ENCODE assay signal across 17 cellular contexts in the genomic region with DNA sequence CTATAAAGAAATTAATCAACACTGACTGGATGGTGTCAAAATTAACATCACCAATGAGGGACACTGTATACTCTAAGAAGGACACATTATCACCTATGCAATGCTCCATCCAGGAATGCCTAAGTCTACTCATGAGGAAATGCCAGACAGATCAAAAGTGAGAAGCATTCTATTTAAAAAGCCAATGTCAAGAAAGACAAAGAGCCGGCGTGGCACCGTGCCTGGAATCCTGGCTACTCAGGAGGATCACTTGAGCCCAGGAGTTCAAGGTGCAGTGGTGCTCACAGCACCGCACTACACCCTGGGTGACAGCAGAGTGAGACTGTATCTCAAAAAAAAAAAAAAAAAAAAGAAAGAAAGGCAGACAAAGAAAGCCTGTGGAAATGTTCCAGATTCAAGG. TPM values are rescaled to one million over a fixed set of nuclear protein-coding genes. Genes with fewer than 3 reads are reported as not detected.
DNase-seq lines count a peak whose midpoint lies in the region; ATAC-seq, FAIRE-seq and TF ChIP-seq lines count a peak whose summit lies in the region.
"Had no signal": no experiment of that assay in that cellular context is flagged by ENCODE, and none has a peak within 500 bp of the region (broad histone marks: within the 10 kb centered on the region; RNA-seq: fewer than 3 reads in every experiment).

No MANE protein-coding gene starts in this region.

- peak overlapping the region; percentile 52 for H3K27ac Mint-ChIP-seq in MCF 10A (ENCODE audit: low read depth, unreplicated experiment)
- H3K27ac Mint-ChIP-seq: T-helper 1 cell treated with Interleukin-12 subunit alpha and Interleukin-12 subunit beta and Interleukin-4 antibody, amounts not matched to agents 30 μg/mL and 1 μg/mL, for 36 hours had no signal

- no peaks in the 10 kb centered on the region for H3K9me3 Mint-ChIP-seq in MCF 10A (ENCODE audit: unreplicated experiment)
- H3K9me3 Mint-ChIP-seq: effector memory CD8-positive, alpha-beta T cell; T-helper 1 cell treated with Interleukin-12 subunit alpha and Interleukin-12 subunit beta and Interleukin-4 antibody, amounts not matched to agents 30 μg/mL and 1 μg/mL, for 36 hours had no signal

- no peaks in the 10 kb centered on the region for H3K27me3 Mint-ChIP-seq in MCF 10A (ENCODE audit: insufficient read depth, unreplicated experiment)
- H3K27me3 Mint-ChIP-seq: effector memory CD8-positive, alpha-beta T cell had no signal

- no peak for FAIRE-seq in HepG2 (lab: Jason Lieb, UNC)
- FAIRE-seq: A204.1 had no signal

- TF ChIP-seq EP300 in HepG2 (IDR thresholded peaks at IDR 0.05; ENCODE audit: low read depth in 2 of 2, low read length in 2 of 2) (no peak), HepG2 (CRISPR knock-in tag; IDR thresholded peaks at IDR 0.05; ENCODE audit: borderline replicate concordance) (no peak)

- BruUV-seq in MCF 10A (replicated peaks; lab: Mats Ljungman, UMichigan), result no TSS peak
- BruUV-seq in HepG2 (replicated peaks; lab: Mats Ljungman, UMichigan), result no TSS peak

- H3K36me3 ChIP-seq in cardiac muscle cell, result no peaks in the 10 kb centered on the region
- H3K36me3 ChIP-seq in HepG2 (replicated peaks in 1 of 2; ENCODE audit: control insufficient read depth in 1 of 2, insufficient read depth in 2 of 2, low read length in 2 of 2), result 0 out of 5 replicates have a peak, but pooled peaks cover 0 to 5% of the 10 kb centered on the region in 2 experiments
- H3K36me3 ChIP-seq: ascending aorta, MG63, neutrophil had no signal

- H3K9me3 ChIP-seq in cardiac muscle cell (ENCODE audit: low read depth) (no peaks in the 10 kb centered on the region), HepG2 (ENCODE audit: low read length) (no peaks in the 10 kb centered on the region)
- H3K9me3 ChIP-seq: ascending aorta, MG63, neutrophil, suprapubic skin had no signal

- TF ChIP-seq POLR2A in HepG2 (IDR thresholded peaks at IDR 0.05; ENCODE audit: insufficient read depth in 1 of 2, low read depth in 2 of 2, low read length in 2 of 2), result no peak

- H3K79me2 ChIP-seq in HepG2 (ENCODE audit: insufficient read depth, low read length), result no peaks in the 10 kb centered on the region

- TF ChIP-seq CTCF in cardiac muscle cell (IDR thresholded peaks at IDR 0.05; ENCODE audit: low read depth, low read length), result no peak
- no peak for TF ChIP-seq CTCF in MCF 10A (IDR thresholded peaks at IDR 0.05; ENCODE audit: unreplicated experiment)
- TF ChIP-seq CTCF in HepG2 (CRISPR knock-in tag; IDR thresholded peaks at IDR 0.05), result no peak

- H3K27ac ChIP-seq in cardiac muscle cell, result peak overlapping the region; percentile 26
- no peak overlapping the region for H3K27ac ChIP-seq in HepG2 (ENCODE audit: extremely low read length, insufficient read depth, low read length)
- H3K27ac ChIP-seq: ascending aorta, neutrophil, suprapubic skin had no signal

- H3K36me3 Mint-ChIP-seq in MCF 10A (ENCODE audit: insufficient read depth, unreplicated experiment), result peaks cover 15% of the 10 kb centered on the region

- H3K4me1 Mint-ChIP-seq in MCF 10A (ENCODE audit: insufficient read depth, unreplicated experiment), result peaks cover 21% of the 10 kb centered on the region

- WGBS in HepG2 (ENCODE audit: low lambda C conversion rate), result 46% methylated on average over 4 of the region's 4 CpGs

- H3K4me3 ChIP-seq in cardiac muscle cell (no peak overlapping the region), HepG2 (replicated peaks in 1 of 3; ENCODE audit: insufficient read depth in 1 of 3, low read depth in 2 of 3, low read length in 3 of 3) (no peak overlapping the region)
- H3K4me3 ChIP-seq: ascending aorta, MG63, suprapubic skin had no signal

- H3K4me3 Mint-ChIP-seq in MCF 10A (ENCODE audit: unreplicated experiment), result no peak overlapping the region
- H3K4me3 Mint-ChIP-seq: effector memory CD8-positive, alpha-beta T cell; T-helper 1 cell treated with Interleukin-12 subunit alpha and Interleukin-12 subunit beta and Interleukin-4 antibody, amounts not matched to agents 30 μg/mL and 1 μg/mL, for 36 hours had no signal

- peak in 1 of 2 donors; percentile 47 for DNase-seq in cardiac muscle cell (ENCODE audit: low read depth in 1 of 2, low spot score in 1 of 2)
- no peak for DNase-seq in Right ventricle myocardium inferior (ENCODE audit: missing footprints)
- peak; percentile 55 for DNase-seq in MCF 10A (ENCODE audit: unreplicated experiment)
- peak; percentile 13 for DNase-seq in HepG2 (ENCODE audit: low spot score)
- no peak for DNase-seq in NCI-H748 (lab: John Stamatoyannopoulos, UW; ENCODE audit: unreplicated experiment)
- DNase-seq in NCI-H446 (lab: John Stamatoyannopoulos, UW), result no peak
- DNase-seq in mesenteric fat pad (ENCODE audit: low spot score), result no peak
- DNase-seq: activated CD4-positive, alpha-beta T cell treated with anti-CD3 and anti-CD28 coated beads, Interleukin-2, amount 50 U/mL, for 1 hour; effector memory CD8-positive, alpha-beta T cell; left cardiac atrium; MG63 had no signal

- intact Hi-C loops in Right ventricle myocardium inferior (cut with DNase I) (loop anchor here (5.0 kb wide), 1 partner anchor 47 kb away; the partner anchor contains the start of genes ANAPC16 and ASCC1), MCF 10A (cut with micrococcal nuclease) (no loop called here), HepG2 (cut with micrococcal nuclease; ENCODE audit: unreplicated experiment) (loop anchor here (10.0 kb wide), 1 partner anchor 65 kb away; no protein-coding TSS in a partner anchor)

- POLR2A ChIA-PET in MCF 10A (lab: Yijun Ruan, JAX), result interaction anchor here (0.5 to 2.0 kb wide), 5 partner anchors 10 to 162 kb away, joined by 3 to 8 read pairs (median 3); no protein-coding TSS in a partner anchor
- POLR2A ChIA-PET in HepG2 (lab: Yijun Ruan, JAX), result no interaction called here

- no peak for ATAC-seq in Right ventricle myocardium inferior
- ATAC-seq in HepG2, result no peak; the same call in 2 of the 3 replicates
- no peak for ATAC-seq in HG02870 (IDR thresholded peaks at IDR 0.05; ENCODE audit: unreplicated experiment)
- ATAC-seq: effector memory CD8-positive, alpha-beta T cell had no signal

- no peaks in the 10 kb centered on the region for H4K20me1 ChIP-seq in HepG2 (ENCODE audit: insufficient read depth, low read length)

- in situ Hi-C loops in HepG2 (cut with HindIII; ENCODE audit: extremely low pct_ligation_motif_present, low pct_unique_long_range_greater_than_20kb), result no loop called here

- CTCF ChIA-PET in MCF 10A (lab: Yijun Ruan, JAX), result interaction anchor here (0.5 kb wide), 1 partner anchor 44 kb away, joined by 3 read pairs; no protein-coding TSS in a partner anchor
- CTCF ChIA-PET in HepG2 (lab: Yijun Ruan, JAX; ENCODE audit: low intra/inter-chr PET ratio, low total read pairs), result no interaction called here

- no peak overlapping the region for H3K9ac ChIP-seq in HepG2 (ENCODE audit: insufficient read depth, low read depth, low read length)

- H3K4me1 ChIP-seq in cardiac muscle cell (ENCODE audit: low read depth) (peaks cover 31% of the 10 kb centered on the region), HepG2 (ENCODE audit: insufficient read depth, low read length) (peaks cover 40% of the 10 kb centered on the region)

- TF ChIP-seq RAD21 in HepG2 (CRISPR knock-in tag; IDR thresholded peaks at IDR 0.05), result no peak

- no peak overlapping the region for H2AFZ ChIP-seq in HepG2 (ENCODE audit: low read length)

- no peak overlapping the region; the same call in 1 of the 2 replicates for H3K4me2 ChIP-seq in HepG2 (ENCODE audit: low read depth, low read length)

- H3K27me3 ChIP-seq in cardiac muscle cell (no peaks in the 10 kb centered on the region), HepG2 (ENCODE audit: control insufficient read depth in 1 of 2, insufficient read depth in 2 of 2, low read length in 2 of 2) (no peaks in the 10 kb centered on the region)
- H3K27me3 ChIP-seq: ascending aorta, MG63, neutrophil, suprapubic skin had no signal

RNA-seq across cellular contexts. Expression of gene ANAPC16, which starts 45.5 kb away (rescaled TPM):
- total RNA-seq in cardiac muscle cell (92.2 and 103 TPM in 2 replicates), Right ventricle myocardium inferior (239 TPM), MCF 10A (2022) (97.0 and 110 TPM in 2 replicates), HepG2 (2016; rRNA removed; fragmentation: Illumina TruSeq; extraction: Trizol) (74.8 and 95.6 TPM in 2 replicates), mesenteric fat pad (80.9 TPM)
- polyA plus RNA-seq in cardiac muscle cell (242 and 283 TPM in 2 replicates), HepG2 (2011; rRNA removed) (70.4 and 89.4 TPM in 2 replicates)
- 91.2 and 103 TPM in 2 replicates for total RNA-seq in HepG2 (2016; cell fraction: cytosol; rRNA removed; fragmentation: Illumina TruSeq; extraction: Trizol; ENCODE audit: low read depth)
- total RNA-seq in HepG2 (2016; cell fraction: insoluble cytoplasmic fraction; rRNA removed; fragmentation: Illumina TruSeq; extraction: Trizol), result 76.8 and 94.9 TPM in 2 replicates
- 149 and 166 TPM in 2 replicates for total RNA-seq in HepG2 (2016; cell fraction: membrane; rRNA removed; fragmentation: Illumina TruSeq; extraction: Trizol)
- 25.8 and 31.4 TPM in 2 replicates for total RNA-seq in HepG2 (2016; cell fraction: nucleus; rRNA removed; fragmentation: Illumina TruSeq; extraction: Trizol)
- polyA plus RNA-seq in HepG2 (2011; cell fraction: cytosol; rRNA removed), result 49.3 and 62.9 TPM in 2 replicates
- polyA plus RNA-seq in HepG2 (2011; cell fraction: nucleus; rRNA removed), result 10.9 and 14.2 TPM in 2 replicates
- 59.2 and 62.8 TPM in 2 replicates for polyA plus RNA-seq in HepG2 (2012)
- 138 and 184 TPM in 2 replicates for polyA plus RNA-seq in HepG2 (2016; cell fraction: cytosol; fragmentation: Illumina TruSeq; extraction: Trizol; ENCODE audit: low read depth)
- 106 and 114 TPM in 2 replicates for polyA plus RNA-seq in HepG2 (2016; cell fraction: insoluble cytoplasmic fraction; fragmentation: Illumina TruSeq; extraction: Trizol; ENCODE audit: low read depth)
- polyA plus RNA-seq in HepG2 (2016; cell fraction: membrane; fragmentation: Illumina TruSeq; extraction: Trizol; ENCODE audit: low read depth), result 159 and 184 TPM in 2 replicates
- polyA plus RNA-seq in HepG2 (2016; cell fraction: nucleus; fragmentation: Illumina TruSeq; extraction: Trizol; ENCODE audit: insufficient read depth, low read depth), result 52.6 and 58.6 TPM in 2 replicates
- 27.8 and 41.1 TPM in 2 replicates for polyA minus RNA-seq in HepG2 (2011; rRNA and poly(A)+ RNA removed; ENCODE audit: low replicate concordance)
- polyA minus RNA-seq in HepG2 (2011; cell fraction: cytosol; rRNA and poly(A)+ RNA removed), result 13.3 and 15.2 TPM in 2 replicates
- 9.3 and 13.2 TPM in 2 replicates for polyA minus RNA-seq in HepG2 (2011; cell fraction: nucleus; rRNA and poly(A)+ RNA removed)

RNA-seq across cellular contexts. Expression of gene ASCC1, which starts 45.8 kb away (rescaled TPM):
- total RNA-seq in cardiac muscle cell (41.3 and 47.9 TPM in 2 replicates), Right ventricle myocardium inferior (35.4 TPM), MCF 10A (2022) (26.3 and 31.6 TPM in 2 replicates), HepG2 (2016; rRNA removed; fragmentation: Illumina TruSeq; extraction: Trizol) (30.1 and 51.0 TPM in 2 replicates), mesenteric fat pad (29.2 TPM)
- polyA plus RNA-seq in cardiac muscle cell (58.4 and 61.0 TPM in 2 replicates), HepG2 (2011; rRNA removed) (16.6 and 21.6 TPM in 2 replicates)
- 5.7 and 7.9 TPM in 2 replicates for total RNA-seq in HepG2 (2016; cell fraction: cytosol; rRNA removed; fragmentation: Illumina TruSeq; extraction: Trizol; ENCODE audit: low read depth)
- 31.9 and 52.7 TPM in 2 replicates for total RNA-seq in HepG2 (2016; cell fraction: insoluble cytoplasmic fraction; rRNA removed; fragmentation: Illumina TruSeq; extraction: Trizol)
- 8.5 and 11.2 TPM in 2 replicates for total RNA-seq in HepG2 (2016; cell fraction: membrane; rRNA removed; fragmentation: Illumina TruSeq; extraction: Trizol)
- total RNA-seq in HepG2 (2016; cell fraction: nucleus; rRNA removed; fragmentation: Illumina TruSeq; extraction: Trizol), result 19.7 and 20.4 TPM in 2 replicates
- polyA plus RNA-seq in HepG2 (2011; cell fraction: cytosol; rRNA removed), result 12.4 and 18.1 TPM in 2 replicates
- polyA plus RNA-seq in HepG2 (2011; cell fraction: nucleus; rRNA removed), result 7.4 and 10.0 TPM in 2 replicates
- polyA plus RNA-seq in HepG2 (2012), result 23.8 and 25.1 TPM in 2 replicates
- 2.5 and 3.4 TPM in 2 replicates for polyA plus RNA-seq in HepG2 (2016; cell fraction: cytosol; fragmentation: Illumina TruSeq; extraction: Trizol; ENCODE audit: low read depth)
- polyA plus RNA-seq in HepG2 (2016; cell fraction: insoluble cytoplasmic fraction; fragmentation: Illumina TruSeq; extraction: Trizol; ENCODE audit: low read depth), result 47.4 and 47.8 TPM in 2 replicates
- polyA plus RNA-seq in HepG2 (2016; cell fraction: membrane; fragmentation: Illumina TruSeq; extraction: Trizol; ENCODE audit: low read depth), result 5.9 and 6.9 TPM in 2 replicates
- 22.3 and 27.0 TPM in 2 replicates for polyA plus RNA-seq in HepG2 (2016; cell fraction: nucleus; fragmentation: Illumina TruSeq; extraction: Trizol; ENCODE audit: insufficient read depth, low read depth)
- 21.8 and 33.7 TPM in 2 replicates for polyA minus RNA-seq in HepG2 (2011; rRNA and poly(A)+ RNA removed; ENCODE audit: low replicate concordance)
- 16.5 and 21.2 TPM in 2 replicates for polyA minus RNA-seq in HepG2 (2011; cell fraction: cytosol; rRNA and poly(A)+ RNA removed)
- polyA minus RNA-seq in HepG2 (2011; cell fraction: nucleus; rRNA and poly(A)+ RNA removed), result 25.8 and 32.3 TPM in 2 replicates

Comparison
In these comparisons a context has a peak if more than half of its experiments do, and no peak if none do; other contexts are left out.
1. DNase-seq: peak in MCF 10A (single experiment) and HepG2 (single experiment); none in Right ventricle myocardium inferior (single experiment), NCI-H748 (single experiment), NCI-H446 (0 of 2) and mesenteric fat pad (single experiment).